1 cellular context compared by ENCODE assay signal in genomic region chr14:80390911-80391310, GRCh38.
TF ChIP-seq lines count a peak whose summit lies in the region.

No MANE protein-coding gene starts in this region.

TF ChIP-seq in H1, 55 proteins besides CTCF, POLR2A, EP300 and RAD21 (continued from another document):
- TF ChIP-seq CHD7 (IDR thresholded peaks at IDR 0.05; ENCODE audit: insufficient replicate concordance, low read length): peak; percentile 42
- peak; percentile 70 for TF ChIP-seq TEAD4 (IDR thresholded peaks at IDR 0.05; ENCODE audit: low read depth, low read length)
- no peak for TF ChIP-seq BCL11A (IDR thresholded peaks at IDR 0.05; ENCODE audit: low read depth in 2 of 2, low read length in 2 of 2)
- no peak for TF ChIP-seq SUZ12 (IDR thresholded peaks at IDR 0.05; ENCODE audit: low read length)
